Comparison of ENCODE assay signal across 26 cellular contexts in genomic region chr19:56097306-56097705, GRCh38. TPM values are rescaled to one million over a fixed set of nuclear protein-coding genes. Genes with fewer than 3 reads are reported as not detected.
DNase-seq lines count a peak whose midpoint lies in the region; ATAC-seq, FAIRE-seq and TF ChIP-seq lines count a peak whose summit lies in the region.
"Had no signal": no experiment of that assay in that cellular context is flagged by ENCODE, and none has a peak within 500 bp of the region (broad histone marks: within the 10 kb centered on the region; RNA-seq: fewer than 3 reads in every experiment).

No MANE protein-coding gene starts in this region.

- no TSS peak for BruUV-seq in HepG2 (replicated peaks; lab: Mats Ljungman, UMichigan)
- no TSS peak for BruUV-seq in K562 (replicated peaks; lab: Mats Ljungman, UMichigan)

- TF ChIP-seq CTCF in right lobe of liver (IDR thresholded peaks at IDR 0.05) (no peak), HepG2 (CRISPR knock-in tag; IDR thresholded peaks at IDR 0.05) (no peak), K562 (IDR thresholded peaks at IDR 0.05 in 2 of 3, conservative IDR thresholded peaks at IDR 0.05 in 1 of 3; ENCODE audit: insufficient read depth in 2 of 3, low read depth in 1 of 3, low read length in 3 of 3) (no peak), spleen (IDR thresholded peaks at IDR 0.05 in 8 of 11, conservative IDR thresholded peaks at IDR 0.05 in 3 of 11) (no peak)

- H3K9me1 ChIP-seq in K562 (ENCODE audit: control insufficient read depth, insufficient read depth, low read length), result no peaks in the 10 kb centered on the region

- H3K36me3 Mint-ChIP-seq in activated T-helper 1 cell treated with anti-CD3 and anti-CD28 coated beads, Interleukin-12 subunit alpha, Interleukin-12 subunit beta, Interleukin-2, Interleukin-4 antibody, amounts not matched to agents 30 ng/mL and 10 ng/mL and 1 ng/mL, durations not matched to agents 14 hours and 24 hours and 36 hours (ENCODE audit: low read depth), result peaks cover 29% of the 10 kb centered on the region

- H3K27me3 ChIP-seq in right lobe of liver, result no peaks in the 10 kb centered on the region
- no peaks in the 10 kb centered on the region; a peak in 1 of 5 replicates for H3K27me3 ChIP-seq in HepG2 (ENCODE audit: control insufficient read depth in 1 of 2, insufficient read depth in 2 of 2, low read length in 2 of 2)
- H3K27me3 ChIP-seq in K562 (ENCODE audit: control insufficient read depth in 2 of 2, insufficient read depth in 2 of 2, low read length in 2 of 2), result no peaks in the 10 kb centered on the region
- no peaks in the 10 kb centered on the region for H3K27me3 ChIP-seq in right cardiac atrium (ENCODE audit: control insufficient read depth, insufficient read depth)
- H3K27me3 ChIP-seq in spleen (replicated peaks in 1 of 7), result no peaks in the 10 kb centered on the region

- no peak overlapping the region for H3K27ac Mint-ChIP-seq in activated T-helper 1 cell treated with anti-CD3 and anti-CD28 coated beads, Interleukin-12 subunit alpha, Interleukin-12 subunit beta, Interleukin-2, Interleukin-4 antibody, amounts not matched to agents 30 ng/mL and 10 ng/mL and 1 ng/mL, durations not matched to agents 14 hours and 24 hours and 36 hours
- H3K27ac Mint-ChIP-seq: CD8-positive, alpha-beta T cell had no signal

- H3K4me3 ChIP-seq in right lobe of liver, result no peak overlapping the region
- no peak overlapping the region for H3K4me3 ChIP-seq in HepG2 (replicated peaks in 1 of 3; ENCODE audit: insufficient read depth in 1 of 3, low read depth in 2 of 3, low read length in 3 of 3)
- H3K4me3 ChIP-seq in K562, result no peak overlapping the region
- no peak overlapping the region for H3K4me3 ChIP-seq in right cardiac atrium (ENCODE audit: low read length)
- H3K4me3 ChIP-seq in spleen, result no peak overlapping the region

- H3K36me3 ChIP-seq in right lobe of liver (peaks cover 0 to 14% (median 5%) of the 10 kb centered on the region in 4 donors), HepG2 (replicated peaks in 1 of 2; ENCODE audit: control insufficient read depth in 1 of 2, insufficient read depth in 2 of 2, low read length in 2 of 2) (peaks cover 40 to 82% of the 10 kb centered on the region in 2 experiments), K562 (ENCODE audit: control insufficient read depth, insufficient read depth, low read length) (peaks cover 81% of the 10 kb centered on the region), spleen (peaks cover 0 to 97% (median 35%) of the 10 kb centered on the region in 6 donors)

- FAIRE-seq in HepG2 (lab: Jason Lieb, UNC), result no peak
- no peak for FAIRE-seq in K562 (lab: Jason Lieb, UNC)
- FAIRE-seq: A204.1, GM12891, GM19239, HTR-8/SVneo had no signal

- peaks cover 37% of the 10 kb centered on the region for H3K79me2 ChIP-seq in HepG2 (ENCODE audit: insufficient read depth, low read length)
- peaks cover 68% of the 10 kb centered on the region for H3K79me2 ChIP-seq in K562 (ENCODE audit: control insufficient read depth, insufficient read depth, low read length)

- WGBS in right lobe of liver (ENCODE audit: insufficient coverage, low coverage, low lambda C conversion rate, missing lambda C conversion rate), result 85% methylated on average over 17 of the region's 23 CpGs
- WGBS in HepG2 (ENCODE audit: low lambda C conversion rate), result 98% methylated on average over 23 of the region's 23 CpGs
- 93% methylated on average over 17 of the region's 23 CpGs for WGBS in K562 (ENCODE audit: insufficient coverage, low coverage, missing lambda C conversion rate)
- 63% methylated on average over 23 of the region's 23 CpGs for WGBS in right cardiac atrium
- 75 to 87% (median 78%) methylated on average over 23 of the region's 23 CpGs for WGBS in spleen, 5 donors

- H3K9ac ChIP-seq in HepG2 (ENCODE audit: insufficient read depth, low read depth, low read length) (no peak overlapping the region), K562 (ENCODE audit: insufficient read depth in 1 of 2, low read depth in 2 of 2, low read length in 2 of 2) (no peak overlapping the region)
- H3K9ac ChIP-seq: KMS-11 had no signal

- POLR2A ChIA-PET in HepG2 (lab: Yijun Ruan, JAX) (no interaction called here), K562 (lab: Yijun Ruan, JAX) (interaction anchor here (1.2 kb wide), 1 partner anchor 12 kb away, joined by 4 read pairs; no protein-coding TSS in a partner anchor)

- H2AFZ ChIP-seq in HepG2 (ENCODE audit: low read length) (no peak overlapping the region), K562 (ENCODE audit: low read depth, low read length) (no peak overlapping the region)

- peaks cover 26% of the 10 kb centered on the region for H4K20me1 ChIP-seq in HepG2 (ENCODE audit: insufficient read depth, low read length)
- no peaks in the 10 kb centered on the region for H4K20me1 ChIP-seq in K562 (replicated peaks; ENCODE audit: control insufficient read depth, insufficient read depth, low read length)

- in situ Hi-C loops in HepG2 (cut with HindIII; ENCODE audit: extremely low pct_ligation_motif_present, low pct_unique_long_range_greater_than_20kb) (loop anchor here (5.0 kb wide), 1 partner anchor 65 kb away; no protein-coding TSS in a partner anchor), K562 (cut with MboI) (no loop called here)

- H3K4me3 Mint-ChIP-seq in activated T-helper 1 cell treated with anti-CD3 and anti-CD28 coated beads, Interleukin-12 subunit alpha, Interleukin-12 subunit beta, Interleukin-2, Interleukin-4 antibody, amounts not matched to agents 30 ng/mL and 10 ng/mL and 1 ng/mL, durations not matched to agents 14 hours and 24 hours and 36 hours, result no peak overlapping the region
- H3K4me3 Mint-ChIP-seq: CD8-positive, alpha-beta T cell had no signal

- H3K9me3 ChIP-seq in right lobe of liver (no peaks in the 10 kb centered on the region), HepG2 (ENCODE audit: low read length) (peaks cover 11% of the 10 kb centered on the region; the same call in 1 of the 2 replicates), K562 (replicated peaks; ENCODE audit: control insufficient read depth, insufficient read depth, low read depth, low read length) (peaks cover 13% of the 10 kb centered on the region), right cardiac atrium (ENCODE audit: control insufficient read depth, low read length) (no peaks in the 10 kb centered on the region), spleen (no peaks in the 10 kb centered on the region)

- peak; percentile 22 to 37 (median 34) for ATAC-seq in right lobe of liver
- ATAC-seq in HepG2, result no peak
- ATAC-seq in K562, result no peak
- ATAC-seq in right cardiac atrium, result peak in 1 of 2 donors; percentile 37
- ATAC-seq in HG03097 (IDR thresholded peaks at IDR 0.05; ENCODE audit: low FRiP score, unreplicated experiment), result no peak
- ATAC-seq: CD8-positive, alpha-beta T cell; PC-3 had no signal

- H3K27me3 Mint-ChIP-seq in activated T-helper 1 cell treated with anti-CD3 and anti-CD28 coated beads, Interleukin-12 subunit alpha, Interleukin-12 subunit beta, Interleukin-2, Interleukin-4 antibody, amounts not matched to agents 30 ng/mL and 10 ng/mL and 1 ng/mL, durations not matched to agents 14 hours and 24 hours and 36 hours (ENCODE audit: insufficient read depth), result no peaks in the 10 kb centered on the region

- DNase-seq in right lobe of liver, result peak in 1 of 3 donors; percentile 35
- DNase-seq in HepG2 (ENCODE audit: low spot score), result no peak
- DNase-seq in K562 (ENCODE audit: extremely low read depth in 1 of 4, low spot score in 3 of 4), result no peak
- DNase-seq in right cardiac atrium, result peak in 2 of 3 donors; percentile 79 to 83
- DNase-seq in spleen, result peak; percentile 79
- DNase-seq in activated T-helper 1 cell treated with anti-CD3 and anti-CD28 coated beads, Interleukin-12 subunit alpha, Interleukin-12 subunit beta, Interleukin-2, Interleukin-4 antibody, amounts not matched to agents 30 ng/mL and 10 ng/mL and 1 ng/mL, durations not matched to agents 14 hours and 24 hours and 36 hours (ENCODE audit: low spot score), result no peak
- DNase-seq in COLO668 (lab: John Stamatoyannopoulos, UW; ENCODE audit: unreplicated experiment), result no peak
- DNase-seq: AML-193; C1 segment of cervical spinal cord; CD8-positive, alpha-beta T cell; DMS 273 treated with DMSO at 0.1 percent for 48 hours; DMS79 treated with DMSO at 0.1 percent for 48 hours; GF-D8; MM.1S; NCI-H2029; NCI-H446 treated with DMSO at 0.1 percent for 48 hours; NCI-H526; NCI-H82; NK-92 treated with Interleukin-12 subunit alpha and Interleukin-12 subunit beta, amount 100 ng/mL, for 24 hours; PC-3 had no signal

- TF ChIP-seq RAD21 in HepG2 (CRISPR knock-in tag; IDR thresholded peaks at IDR 0.05) (no peak), K562 (CRISPR knock-in tag; conservative IDR thresholded peaks at IDR 0.05 in 1 of 2, IDR thresholded peaks at IDR 0.05 in 1 of 2) (no peak)

- CTCF ChIA-PET in HepG2 (lab: Yijun Ruan, JAX; ENCODE audit: low intra/inter-chr PET ratio, low total read pairs) (no interaction called here), K562 (lab: Yijun Ruan, JAX; ENCODE audit: low intra/inter-chr PET ratio) (no interaction called here)

- H3K4me1 ChIP-seq in right lobe of liver (no peaks in the 10 kb centered on the region), HepG2 (ENCODE audit: insufficient read depth, low read length) (no peaks in the 10 kb centered on the region), K562 (replicated peaks in 1 of 2; ENCODE audit: control insufficient read depth in 2 of 2, insufficient read depth in 2 of 2, low read length in 2 of 2) (peaks cover 0 to 9% of the 10 kb centered on the region in 2 experiments; a peak in 1 of 5 replicates), right cardiac atrium (ENCODE audit: control insufficient read depth, insufficient read depth, low read length) (peaks cover 4% of the 10 kb centered on the region), spleen (peaks cover 0 to 66% (median 35%) of the 10 kb centered on the region in 6 donors)

- H3K27ac ChIP-seq in right lobe of liver (no peak overlapping the region), HepG2 (ENCODE audit: extremely low read length, insufficient read depth, low read length) (no peak overlapping the region), K562 (ENCODE audit: extremely low read depth, low read depth, low read length) (no peak overlapping the region), right cardiac atrium (ENCODE audit: low read length) (no peak overlapping the region), spleen (peak overlapping the region in 5 of 8 donors; percentile 2 to 45 (median 13))
- H3K27ac ChIP-seq: KMS-11 had no signal

- H3K4me1 Mint-ChIP-seq in activated T-helper 1 cell treated with anti-CD3 and anti-CD28 coated beads, Interleukin-12 subunit alpha, Interleukin-12 subunit beta, Interleukin-2, Interleukin-4 antibody, amounts not matched to agents 30 ng/mL and 10 ng/mL and 1 ng/mL, durations not matched to agents 14 hours and 24 hours and 36 hours (ENCODE audit: low read depth), result no peaks in the 10 kb centered on the region

- H3K4me2 ChIP-seq in HepG2 (ENCODE audit: low read depth, low read length), result no peak overlapping the region
- no peak overlapping the region for H3K4me2 ChIP-seq in K562 (ENCODE audit: insufficient read depth, low read length)
- H3K4me2 ChIP-seq: KMS-11 had no signal

- intact Hi-C loops in right lobe of liver (cut with DNase I), result no loop called here
- intact Hi-C loops in HepG2 (cut with micrococcal nuclease; ENCODE audit: unreplicated experiment), result no loop called here
- intact Hi-C loops in K562 (cut with micrococcal nuclease), result no loop called here
- intact Hi-C loops in right cardiac atrium (cut with DNase I), result no loop called here
- intact Hi-C loops in spleen (cut with DNase I; ENCODE audit: low total_unique reads), result no loop called here
- intact Hi-C loops in activated T-helper 1 cell treated with anti-CD3 and anti-CD28 coated beads, Interleukin-12 subunit alpha, Interleukin-12 subunit beta, Interleukin-2, Interleukin-4 antibody, amounts not matched to agents 30 ng/mL and 10 ng/mL and 1 ng/mL, durations not matched to agents 14 hours and 24 hours and 36 hours (cut with micrococcal nuclease), result no loop called here

- H3K9me3 Mint-ChIP-seq in activated T-helper 1 cell treated with anti-CD3 and anti-CD28 coated beads, Interleukin-12 subunit alpha, Interleukin-12 subunit beta, Interleukin-2, Interleukin-4 antibody, amounts not matched to agents 30 ng/mL and 10 ng/mL and 1 ng/mL, durations not matched to agents 14 hours and 24 hours and 36 hours, result no peaks in the 10 kb centered on the region
- H3K9me3 Mint-ChIP-seq: CD8-positive, alpha-beta T cell had no signal

- TF ChIP-seq EP300 in HepG2 (IDR thresholded peaks at IDR 0.05; ENCODE audit: low read depth in 2 of 2, low read length in 2 of 2) (no peak), HepG2 (CRISPR knock-in tag; IDR thresholded peaks at IDR 0.05; ENCODE audit: borderline replicate concordance) (no peak), K562 (IDR thresholded peaks at IDR 0.05; ENCODE audit: low read length) (no peak)

- TF ChIP-seq POLR2A in right lobe of liver (IDR thresholded peaks at IDR 0.05) (no peak), HepG2 (IDR thresholded peaks at IDR 0.05; ENCODE audit: insufficient read depth in 1 of 2, low read depth in 2 of 2, low read length in 2 of 2) (no peak), K562 (conservative IDR thresholded peaks at IDR 0.05) (no peak), spleen (IDR thresholded peaks at IDR 0.05) (no peak)

RNA-seq across cellular contexts. Expression of gene ZNF787, which starts 23.8 kb away (rescaled TPM):
- 10 to 100 TPM; 15.8 to 26.0 (median 22.5) TPM for total RNA-seq in right lobe of liver
- 35.6 and 42.8 TPM in 2 replicates for total RNA-seq in HepG2 (2016; rRNA removed; fragmentation: Illumina TruSeq; extraction: Trizol)
- 29.0 and 33.1 TPM in 2 replicates for total RNA-seq in HepG2 (2016; cell fraction: cytosol; rRNA removed; fragmentation: Illumina TruSeq; extraction: Trizol; ENCODE audit: low read depth)
- 34.7 and 46.1 TPM in 2 replicates for total RNA-seq in HepG2 (2016; cell fraction: insoluble cytoplasmic fraction; rRNA removed; fragmentation: Illumina TruSeq; extraction: Trizol)
- 62.2 and 73.5 TPM in 2 replicates for total RNA-seq in HepG2 (2016; cell fraction: membrane; rRNA removed; fragmentation: Illumina TruSeq; extraction: Trizol)
- 17.6 and 21.2 TPM in 2 replicates for total RNA-seq in HepG2 (2016; cell fraction: nucleus; rRNA removed; fragmentation: Illumina TruSeq; extraction: Trizol)
- 15.1 and 23.1 TPM in 2 replicates for polyA plus RNA-seq in HepG2 (2011; rRNA removed)
- 9.6 and 21.1 TPM in 2 replicates for polyA plus RNA-seq in HepG2 (2011; cell fraction: cytosol; rRNA removed)
- 24.0 and 30.1 TPM in 2 replicates for polyA plus RNA-seq in HepG2 (2011; cell fraction: nucleus; rRNA removed)
- polyA plus RNA-seq in HepG2 (2012), result 20.1 and 21.2 TPM in 2 replicates
- 34.6 and 40.9 TPM in 2 replicates for polyA plus RNA-seq in HepG2 (2016; cell fraction: cytosol; fragmentation: Illumina TruSeq; extraction: Trizol; ENCODE audit: low read depth)
- 47.2 and 47.3 TPM in 2 replicates for polyA plus RNA-seq in HepG2 (2016; cell fraction: insoluble cytoplasmic fraction; fragmentation: Illumina TruSeq; extraction: Trizol; ENCODE audit: low read depth)
- 55.5 and 74.3 TPM in 2 replicates for polyA plus RNA-seq in HepG2 (2016; cell fraction: membrane; fragmentation: Illumina TruSeq; extraction: Trizol; ENCODE audit: low read depth)
- 38.1 and 41.9 TPM in 2 replicates for polyA plus RNA-seq in HepG2 (2016; cell fraction: nucleus; fragmentation: Illumina TruSeq; extraction: Trizol; ENCODE audit: insufficient read depth, low read depth)
- polyA minus RNA-seq in HepG2 (2011; rRNA and poly(A)+ RNA removed; ENCODE audit: low replicate concordance), result 11.1 and 37.8 TPM in 2 replicates
- polyA minus RNA-seq in HepG2 (2011; cell fraction: cytosol; rRNA and poly(A)+ RNA removed), result 24.6 and 29.7 TPM in 2 replicates
- 9.8 and 11.8 TPM in 2 replicates for polyA minus RNA-seq in HepG2 (2011; cell fraction: nucleus; rRNA and poly(A)+ RNA removed)
- total RNA-seq in K562 (2011; cell fraction: chromatin; rRNA removed; ENCODE audit: low replicate concordance), result 17.6 and 47.4 TPM in 2 replicates
- total RNA-seq in K562 (2011; cell fraction: nucleolus; rRNA removed), result 27.8 and 29.1 TPM in 2 replicates
- total RNA-seq in K562 (2011; cell fraction: nucleoplasm; rRNA removed), result 19.5 and 20.7 TPM in 2 replicates
- 77.6 and 84.0 TPM in 2 replicates for total RNA-seq in K562 (2014; rRNA removed)
- 5.3 and 5.7 TPM in 2 replicates for total RNA-seq in K562 (2014; rRNA removed; fragmentation: Illumina TruSeq; extraction: Trizol)
- 26.1 and 30.6 TPM in 2 replicates for total RNA-seq in K562 (2015; rRNA removed; fragmentation: Illumina TruSeq; extraction: Trizol)
- total RNA-seq in K562 (2021), result 65.9 and 73.8 TPM in 2 replicates
- 7.3 and 10.9 TPM in 2 replicates for polyA plus RNA-seq in K562 (2011; rRNA removed)
- 11.1 and 55.5 TPM in 2 replicates for polyA plus RNA-seq in K562 (2011; cell fraction: cytosol; rRNA removed)
- 10.4 and 17.2 TPM in 2 replicates for polyA plus RNA-seq in K562 (2011; cell fraction: nucleus; rRNA removed)
- polyA plus RNA-seq in K562 (2012), result 35.3 and 37.8 TPM in 2 replicates
- polyA plus RNA-seq in K562 (2014; fragmentation: Illumina TruSeq; extraction: Trizol), result 6.9 and 20.9 TPM in 2 replicates
- polyA plus RNA-seq in K562 (2014; fragmentation: Nextera tagmentation; extraction: Ambion mirVana), result under 1 TPM; 0.45 to 0.53 TPM
- 51.1 and 54.4 TPM in 2 replicates for polyA plus RNA-seq in K562 (2014; rRNA removed)
- polyA minus RNA-seq in K562 (2011; rRNA and poly(A)+ RNA removed), result 1.8 and 3.2 TPM in 2 replicates
- 20.8 and 30.9 TPM in 2 replicates for polyA minus RNA-seq in K562 (2011; cell fraction: cytosol; rRNA and poly(A)+ RNA removed)
- 6.3 and 6.7 TPM in 2 replicates for polyA minus RNA-seq in K562 (2011; cell fraction: nucleus; rRNA and poly(A)+ RNA removed)
- total RNA-seq in right cardiac atrium, result 10 to 100 TPM; 22.0 to 29.2 (median 26.2) TPM
- polyA plus RNA-seq in right cardiac atrium, result 25.4 TPM
- total RNA-seq in spleen, result 10 to 100 TPM; 18.0 to 53.8 (median 42.8) TPM
- 10 to 100 TPM; 16.6 to 39.0 (median 21.1) TPM for polyA plus RNA-seq in spleen
- 41.8 and 42.6 TPM in 2 replicates for total RNA-seq in activated T-helper 1 cell treated with anti-CD3 and anti-CD28 coated beads, Interleukin-12 subunit alpha, Interleukin-12 subunit beta, Interleukin-2, Interleukin-4 antibody, amounts not matched to agents 30 ng/mL and 10 ng/mL and 1 ng/mL, durations not matched to agents 14 hours and 24 hours and 36 hours

RNA-seq across cellular contexts. Expression of gene ZNF444, which starts 43.8 kb away (rescaled TPM):
- total RNA-seq in right lobe of liver (10 to 100 TPM; 23.2 to 38.4 (median 30.8) TPM), HepG2 (2016; rRNA removed; fragmentation: Illumina TruSeq; extraction: Trizol) (24.4 and 30.3 TPM in 2 replicates), K562 (2014; rRNA removed) (20.0 and 20.8 TPM in 2 replicates), K562 (2014; rRNA removed; fragmentation: Illumina TruSeq; extraction: Trizol) (2.0 and 2.8 TPM in 2 replicates), K562 (2015; rRNA removed; fragmentation: Illumina TruSeq; extraction: Trizol) (6.9 and 7.0 TPM in 2 replicates), K562 (2021) (38.8 and 40.0 TPM in 2 replicates), right cardiac atrium (10 to 100 TPM; 19.3 to 29.3 (median 23.1) TPM), spleen (10 to 100 TPM; 17.0 to 27.9 (median 23.1) TPM)
- total RNA-seq in HepG2 (2016; cell fraction: cytosol; rRNA removed; fragmentation: Illumina TruSeq; extraction: Trizol; ENCODE audit: low read depth), result 8.7 and 10.7 TPM in 2 replicates
- total RNA-seq in HepG2 (2016; cell fraction: insoluble cytoplasmic fraction; rRNA removed; fragmentation: Illumina TruSeq; extraction: Trizol), result 24.3 and 28.9 TPM in 2 replicates
- 18.5 and 19.0 TPM in 2 replicates for total RNA-seq in HepG2 (2016; cell fraction: membrane; rRNA removed; fragmentation: Illumina TruSeq; extraction: Trizol)
- total RNA-seq in HepG2 (2016; cell fraction: nucleus; rRNA removed; fragmentation: Illumina TruSeq; extraction: Trizol), result 16.6 and 20.8 TPM in 2 replicates
- polyA plus RNA-seq in HepG2 (2011; rRNA removed) (27.4 and 34.2 TPM in 2 replicates), K562 (2011; rRNA removed) (6.1 and 7.4 TPM in 2 replicates), K562 (2014; fragmentation: Illumina TruSeq; extraction: Trizol) (7.7 and 10.6 TPM in 2 replicates), K562 (2014; fragmentation: Nextera tagmentation; extraction: Ambion mirVana) (under 1 TPM; 0.39 to 0.49 TPM), K562 (2014; rRNA removed) (24.3 and 28.4 TPM in 2 replicates), right cardiac atrium (20.0 TPM), spleen (10 to 100 TPM; 17.0 to 35.1 (median 22.6) TPM)
- 26.3 and 39.4 TPM in 2 replicates for polyA plus RNA-seq in HepG2 (2011; cell fraction: cytosol; rRNA removed)
- polyA plus RNA-seq in HepG2 (2011; cell fraction: nucleus; rRNA removed), result 141 and 147 TPM in 2 replicates
- polyA plus RNA-seq in HepG2 (2012), result 31.4 and 36.8 TPM in 2 replicates
- polyA plus RNA-seq in HepG2 (2016; cell fraction: cytosol; fragmentation: Illumina TruSeq; extraction: Trizol; ENCODE audit: low read depth), result 9.9 and 10.2 TPM in 2 replicates
- polyA plus RNA-seq in HepG2 (2016; cell fraction: insoluble cytoplasmic fraction; fragmentation: Illumina TruSeq; extraction: Trizol; ENCODE audit: low read depth), result 35.6 and 37.8 TPM in 2 replicates
- polyA plus RNA-seq in HepG2 (2016; cell fraction: membrane; fragmentation: Illumina TruSeq; extraction: Trizol; ENCODE audit: low read depth), result 15.1 and 15.7 TPM in 2 replicates
- 59.4 and 67.1 TPM in 2 replicates for polyA plus RNA-seq in HepG2 (2016; cell fraction: nucleus; fragmentation: Illumina TruSeq; extraction: Trizol; ENCODE audit: insufficient read depth, low read depth)
- polyA minus RNA-seq in HepG2 (2011; rRNA and poly(A)+ RNA removed; ENCODE audit: low replicate concordance), result 7.0 and 28.3 TPM in 2 replicates
- 15.8 and 20.3 TPM in 2 replicates for polyA minus RNA-seq in HepG2 (2011; cell fraction: cytosol; rRNA and poly(A)+ RNA removed)
- 11.1 and 17.4 TPM in 2 replicates for polyA minus RNA-seq in HepG2 (2011; cell fraction: nucleus; rRNA and poly(A)+ RNA removed)
- 10.3 and 22.0 TPM in 2 replicates for total RNA-seq in K562 (2011; cell fraction: chromatin; rRNA removed; ENCODE audit: low replicate concordance)
- total RNA-seq in K562 (2011; cell fraction: nucleolus; rRNA removed), result 14.7 and 18.6 TPM in 2 replicates
- total RNA-seq in K562 (2011; cell fraction: nucleoplasm; rRNA removed), result 13.4 and 17.9 TPM in 2 replicates
- polyA plus RNA-seq in K562 (2011; cell fraction: cytosol; rRNA removed), result 14.2 and 42.2 TPM in 2 replicates
- 10.7 and 21.0 TPM in 2 replicates for polyA plus RNA-seq in K562 (2011; cell fraction: nucleus; rRNA removed)
- 17.4 and 18.2 TPM in 2 replicates for polyA plus RNA-seq in K562 (2012)
- 2.2 and 4.2 TPM in 2 replicates for polyA minus RNA-seq in K562 (2011; rRNA and poly(A)+ RNA removed)
- 8.6 and 9.5 TPM in 2 replicates for polyA minus RNA-seq in K562 (2011; cell fraction: cytosol; rRNA and poly(A)+ RNA removed)
- 2.8 and 3.4 TPM in 2 replicates for polyA minus RNA-seq in K562 (2011; cell fraction: nucleus; rRNA and poly(A)+ RNA removed)
- total RNA-seq in activated T-helper 1 cell treated with anti-CD3 and anti-CD28 coated beads, Interleukin-12 subunit alpha, Interleukin-12 subunit beta, Interleukin-2, Interleukin-4 antibody, amounts not matched to agents 30 ng/mL and 10 ng/mL and 1 ng/mL, durations not matched to agents 14 hours and 24 hours and 36 hours, result 33.8 and 36.5 TPM in 2 replicates

Comparison
In these comparisons a context has a peak if more than half of its experiments do, and no peak if none do; other contexts are left out.
1. ATAC-seq: peak in right lobe of liver (4 of 4); none in HepG2 (single experiment), K562 (single experiment) and HG03097 (single experiment).
2. DNase-seq: peak in right cardiac atrium (2 of 3) and spleen (single experiment); none in HepG2 (single experiment), K562 (0 of 4), activated T-helper 1 cell treated with anti-CD3 and anti-CD28 coated beads, Interleukin-12 subunit alpha, Interleukin-12 subunit beta, Interleukin-2, Interleukin-4 antibody, amounts not matched to agents 30 ng/mL and 10 ng/mL and 1 ng/mL, durations not matched to agents 14 hours and 24 hours and 36 hours (single experiment) and COLO668 (single experiment).
3. H3K27ac ChIP-seq: peak in spleen (5 of 8); none in right lobe of liver (0 of 3), HepG2 (single experiment), K562 (single experiment) and right cardiac atrium (single experiment).